21 cellular contexts compared by ENCODE assay signal in genomic region chr11:68408512-68408911, GRCh38.
"Had no signal": no experiment of that assay in that cellular context is flagged by ENCODE, and none has a peak within 500 bp of the region (broad histone marks: within the 10 kb centered on the region; RNA-seq: fewer than 3 reads in every experiment).

No MANE protein-coding gene starts in this region.

- H3K36me3 Mint-ChIP-seq: stimulated activated effector memory CD8-positive, alpha-beta T cell treated with anti-CD3 and anti-CD28 coated beads, Interleukin-12 subunit alpha, Interleukin-12 subunit beta, amount 100 ng/mL, for 72 hours had no signal

- H3K27ac Mint-ChIP-seq: naive thymus-derived CD8-positive, alpha-beta T cell; nephron progenitor cell; stimulated activated effector memory CD8-positive, alpha-beta T cell treated with anti-CD3 and anti-CD28 coated beads, Interleukin-12 subunit alpha, Interleukin-12 subunit beta, amount 100 ng/mL, for 72 hours had no signal

- H3K27me3 Mint-ChIP-seq: naive thymus-derived CD8-positive, alpha-beta T cell had no signal

- H3K4me1 ChIP-seq: pancreas, right atrium auricular region, testis, tibial artery had no signal

- H3K9me3 ChIP-seq: lower lobe of right lung, pancreas, right atrium auricular region, sigmoid colon, testis, tibial artery, upper lobe of left lung had no signal

- H3K4me3 Mint-ChIP-seq: naive thymus-derived CD8-positive, alpha-beta T cell; nephron progenitor cell; stimulated activated effector memory CD8-positive, alpha-beta T cell treated with anti-CD3 and anti-CD28 coated beads, Interleukin-12 subunit alpha, Interleukin-12 subunit beta, amount 100 ng/mL, for 72 hours had no signal

- FAIRE-seq: keratinocyte, urothelium cell line had no signal

- ATAC-seq: left ventricle myocardium superior; lower lobe of right lung; naive thymus-derived CD8-positive, alpha-beta T cell; pancreas; stimulated activated effector memory CD8-positive, alpha-beta T cell treated with anti-CD3 and anti-CD28 coated beads, Interleukin-12 subunit alpha, Interleukin-12 subunit beta, amount 100 ng/mL, for 72 hours had no signal

- H3K27ac ChIP-seq: dorsolateral prefrontal cortex, lower lobe of right lung, pancreas, right atrium auricular region, testis, tibial artery had no signal

- H3K4me1 Mint-ChIP-seq: naive thymus-derived CD8-positive, alpha-beta T cell; nephron progenitor cell had no signal

- H3K4me3 ChIP-seq: dorsolateral prefrontal cortex, lower lobe of right lung, pancreas, right atrium auricular region, sigmoid colon, testis, tibial artery, upper lobe of left lung had no signal

- DNase-seq: dorsolateral prefrontal cortex; effector CD4-positive, alpha-beta T cell; hypothalamus; left ventricle myocardium superior; lower lobe of right lung; naive thymus-derived CD8-positive, alpha-beta T cell; nephron progenitor cell; nucleus accumbens; pancreas; sigmoid colon; stimulated activated CD4-positive, alpha-beta T cell treated with anti-CD3 and anti-CD28 coated beads, Interleukin-2, amount 100 ng/mL, for 24 hours; stimulated activated CD4-positive, alpha-beta T cell treated with anti-CD3 and anti-CD28 coated beads, Interleukin-4, amount 100 ng/mL, for 24 hours; stimulated activated naive CD4-positive, alpha-beta T cell treated with Interleukin-2 at 50 U/mL for 16 hours; substantia nigra; testis; tibial artery; upper lobe of left lung had no signal

- H3K27me3 ChIP-seq: dorsolateral prefrontal cortex, pancreas, right atrium auricular region, sigmoid colon, testis, tibial artery, upper lobe of left lung had no signal

- H3K9me3 Mint-ChIP-seq: naive thymus-derived CD8-positive, alpha-beta T cell; nephron progenitor cell; stimulated activated effector memory CD8-positive, alpha-beta T cell treated with anti-CD3 and anti-CD28 coated beads, Interleukin-12 subunit alpha, Interleukin-12 subunit beta, amount 100 ng/mL, for 72 hours had no signal
